In the genomic region with DNA sequence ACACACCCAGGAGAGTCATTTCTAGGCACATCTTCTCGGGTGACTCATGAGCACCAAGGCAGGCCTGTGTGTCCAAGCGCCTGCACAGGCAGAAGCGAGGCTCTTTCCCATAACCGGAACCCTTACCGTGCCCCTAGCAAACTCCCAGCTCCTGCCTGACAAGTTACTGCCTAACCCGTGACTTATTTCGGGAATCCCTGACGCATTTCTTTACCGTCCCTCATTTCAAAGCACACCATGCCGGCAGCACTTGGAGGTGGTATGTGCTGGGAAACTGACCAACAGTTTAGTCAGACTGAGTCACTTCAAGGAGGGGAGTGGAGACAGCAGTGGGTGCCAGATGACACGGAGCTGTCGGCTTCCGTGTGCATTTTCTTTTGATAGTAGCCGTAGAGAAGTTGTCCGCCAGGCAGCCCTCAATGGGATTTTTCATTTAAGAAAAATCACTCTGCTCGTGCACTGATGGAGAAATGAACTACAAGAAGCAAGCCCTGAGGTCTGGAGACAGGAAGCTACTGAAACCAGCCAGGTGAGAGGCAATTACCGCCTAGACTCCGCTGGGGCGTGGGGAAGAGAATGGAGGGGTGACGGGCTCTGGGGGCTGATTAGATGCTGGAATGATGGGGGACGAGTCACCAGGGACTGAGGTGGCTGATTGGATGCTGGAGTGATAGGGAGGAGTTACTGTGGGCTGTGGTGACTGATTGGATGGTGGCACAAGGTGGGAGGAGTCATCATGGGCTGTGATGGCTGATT, we compare ENCODE assay signal across 1 cellular context.
TF ChIP-seq lines count a peak whose summit lies in the region.

No MANE protein-coding gene starts in this region.

TF ChIP-seq in H1, 55 proteins besides CTCF, POLR2A, EP300 and RAD21:
- no peak for TF ChIP-seq SRF (IDR thresholded peaks at IDR 0.05; ENCODE audit: low read depth, low read length)
- TF ChIP-seq CREB1 (IDR thresholded peaks at IDR 0.05), result no peak
- TF ChIP-seq CHD1 (IDR thresholded peaks at IDR 0.05; ENCODE audit: low read depth, low read length), result no peak
- no peak for TF ChIP-seq TAF7 (optimal IDR thresholded peaks at IDR 0.05; ENCODE audit: borderline replicate concordance, low read depth, low read length)
- TF ChIP-seq FOSL1 (IDR thresholded peaks at IDR 0.05; ENCODE audit: insufficient read depth, low read depth, low read length), result no peak
- TF ChIP-seq RBBP5 (IDR thresholded peaks at IDR 0.05; ENCODE audit: borderline replicate concordance, low read depth, low read length), result no peak
- TF ChIP-seq PHF8 (conservative IDR thresholded peaks at IDR 0.05; ENCODE audit: low read depth, low read length), result no peak
- TF ChIP-seq SP4 (IDR thresholded peaks at IDR 0.05; ENCODE audit: low read length), result no peak
